In the genomic region with DNA sequence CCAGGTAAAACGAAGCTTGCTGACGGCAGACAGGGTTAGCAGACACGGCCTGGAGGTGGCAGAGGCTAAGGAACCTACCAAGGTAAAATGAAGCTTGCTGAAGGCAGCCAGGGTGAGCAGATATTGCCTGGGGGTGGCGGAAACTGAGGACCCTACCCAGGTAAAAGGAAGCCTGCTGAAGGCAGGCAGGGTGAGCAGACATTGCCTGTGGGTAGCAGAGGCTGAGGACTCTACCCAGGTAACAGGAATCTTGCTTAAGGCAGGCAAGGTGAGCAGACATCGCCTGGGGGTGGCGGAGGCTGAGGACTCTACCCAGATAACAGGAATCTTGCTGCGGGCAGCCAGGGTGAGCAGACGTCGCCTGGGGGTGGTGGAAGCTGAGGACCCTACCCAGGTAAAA, we compare ENCODE assay signal across 9 cellular contexts. TPM values are rescaled to one million over a fixed set of nuclear protein-coding genes. Genes with fewer than 3 reads are reported as not detected.
"Had no signal": no experiment of that assay in that cellular context is flagged by ENCODE, and none has a peak within 500 bp of the region (broad histone marks: within the 10 kb centered on the region; RNA-seq: fewer than 3 reads in every experiment).

No MANE protein-coding gene starts in this region.

- H3K27ac ChIP-seq: HL-60, KMS-11 had no signal

- FAIRE-seq: HepG2, HTR-8/SVneo had no signal

- DNase-seq: IMR-90, KBM-7, KG1 had no signal

- ATAC-seq: HepG2 had no signal

- H3K9ac ChIP-seq: KMS-11 had no signal

- H3K4me2 ChIP-seq: KMS-11 had no signal

RNA-seq across cellular contexts. Expression of a gene that starts 2.6 kb away (rescaled TPM):
- total RNA-seq: HT1080, IMR-90 had no signal
- polyA plus RNA-seq: IgD-negative memory B cell, IMR-90 had no signal

RNA-seq across cellular contexts. Expression of a gene that starts 33.5 kb away (rescaled TPM):
- total RNA-seq: IMR-90 had no signal
- polyA plus RNA-seq: IgD-negative memory B cell had no signal
